Comparison of ENCODE assay signal across 24 cellular contexts in genomic region chr3:57015350-57015729, GRCh38. TPM values are rescaled to one million over a fixed set of nuclear protein-coding genes. Genes with fewer than 3 reads are reported as not detected.
DNase-seq lines count a peak whose midpoint lies in the region; ATAC-seq, FAIRE-seq and TF ChIP-seq lines count a peak whose summit lies in the region.
"Had no signal": no experiment of that assay in that cellular context is flagged by ENCODE, and none has a peak within 500 bp of the region (broad histone marks: within the 10 kb centered on the region; RNA-seq: fewer than 3 reads in every experiment).

No MANE protein-coding gene starts in this region.

- H3F3A ChIP-seq in DOHH2 (ENCODE audit: control insufficient read depth, insufficient read depth) = no peaks in the 10 kb centered on the region

- H3K79me2 ChIP-seq in DOHH2 (ENCODE audit: control insufficient read depth, low read length) = no peaks in the 10 kb centered on the region

- ATAC-seq in pancreas = no peak
- ATAC-seq: left colon, T-cell had no signal

- H3K4me2 ChIP-seq in DOHH2 (ENCODE audit: low read length) = no peak overlapping the region
- H3K4me2 ChIP-seq: neural progenitor cell had no signal

- no peak for TF ChIP-seq CTCF in DOHH2 (IDR thresholded peaks at IDR 0.05; ENCODE audit: low read depth, low read length, poor library complexity, severe bottlenecking)
- no peak for TF ChIP-seq CTCF in brain (conservative IDR thresholded peaks at IDR 0.05)
- no peak for TF ChIP-seq CTCF in pancreas (IDR thresholded peaks at IDR 0.05)
- TF ChIP-seq CTCF in GM10248 (IDR thresholded peaks at IDR 0.05; ENCODE audit: control extremely low read depth, extremely low read depth, low read depth, missing control alignments) = no peak

- no peaks in the 10 kb centered on the region for H3K9me2 ChIP-seq in DOHH2 (replicated peaks; ENCODE audit: control insufficient read depth, low read length)

- H3K27me3 Mint-ChIP-seq in brain = no peaks in the 10 kb centered on the region

- peaks cover 56% of the 10 kb centered on the region for H3K4me1 Mint-ChIP-seq in brain
- H3K4me1 Mint-ChIP-seq: activated CD4-positive, alpha-beta T cell treated with anti-CD3 and anti-CD28 coated beads, Interleukin-2, amount 10 ng/mL, durations not matched to agents 24 days and 14 days; T-cell had no signal

- H3K9ac ChIP-seq in NT2/D1 (ENCODE audit: insufficient read length, low read depth) = peak overlapping the region; percentile 17
- H3K9ac ChIP-seq: neural progenitor cell had no signal

- H3K4me3 ChIP-seq in DOHH2 (ENCODE audit: low read length) (no peak overlapping the region), NT2/D1 (ENCODE audit: insufficient read length, low read depth) (no peak overlapping the region), pancreas (no peak overlapping the region)
- H3K4me3 ChIP-seq: colonic mucosa, neural progenitor cell, vagina had no signal

- H3K4me1 ChIP-seq in DOHH2 (ENCODE audit: control insufficient read depth, low read length) (peaks cover 43% of the 10 kb centered on the region), NT2/D1 (ENCODE audit: insufficient read depth, insufficient read length) (peaks cover 6% of the 10 kb centered on the region), pancreas (no peaks in the 10 kb centered on the region)
- H3K4me1 ChIP-seq: colonic mucosa had no signal

- DNase-seq in NT2/D1 (ENCODE audit: low read depth, low spot score) (no peak), pancreas (no peak), GM10248 (ENCODE audit: extremely low spot score) (no peak), HPDE6-E6E7 (ENCODE audit: extremely low spot score) (no peak), retina (no peak), Ammon's horn (ENCODE audit: low spot score) (no peak)
- DNase-seq: activated CD4-positive, alpha-beta T cell treated with anti-CD3 and anti-CD28 coated beads, Interleukin-2, amount 10 ng/mL, durations not matched to agents 24 days and 14 days; activated naive CD8-positive, alpha-beta T cell treated with anti-CD3 and anti-CD28 coated beads, Interleukin-2, amount 10 ng/mL, durations not matched to agents 7 days and 5 days; brain microvascular endothelial cell; colonic mucosa; glutamatergic neuron; Kasumi-1; left colon; midbrain; NCI-H1092; NCI-H524 treated with DMSO at 0.1 percent for 48 hours; SHP77; stimulated activated CD4-positive, alpha-beta T cell treated with anti-CD3 and anti-CD28 coated beads, Interleukin-12 subunit alpha, Interleukin-12 subunit beta, amount 100 ng/mL, for 4 hours; T-cell had no signal

- POLR2A ChIA-PET in GM10248 (lab: Yijun Ruan, JAX) = no interaction called here

- H3K9me3 ChIP-seq in DOHH2 (ENCODE audit: control insufficient read depth, insufficient read depth, low read length) (no peaks in the 10 kb centered on the region), NT2/D1 (ENCODE audit: insufficient read depth, low read length) (peaks cover 20% of the 10 kb centered on the region; the same call in 1 of the 2 replicates), pancreas (no peaks in the 10 kb centered on the region)
- H3K9me3 ChIP-seq: colonic mucosa, vagina had no signal

- peaks cover 0 to 3% (median 0%) of the 10 kb centered on the region in 5 experiments for H3K9me3 Mint-ChIP-seq in brain
- H3K9me3 Mint-ChIP-seq: activated CD4-positive, alpha-beta T cell treated with anti-CD3 and anti-CD28 coated beads, Interleukin-2, amount 10 ng/mL, durations not matched to agents 24 days and 14 days; activated naive CD8-positive, alpha-beta T cell treated with anti-CD3 and anti-CD28 coated beads, Interleukin-2, amount 10 ng/mL, durations not matched to agents 7 days and 5 days; neural progenitor cell; T-cell had no signal

- FAIRE-seq in pancreas (lab: Jason Lieb, UNC) = no peak
- FAIRE-seq: TTC549 had no signal

- H3K27me3 ChIP-seq in DOHH2 (ENCODE audit: control insufficient read depth, low read length) (no peaks in the 10 kb centered on the region), NT2/D1 (ENCODE audit: insufficient read depth, insufficient read length) (no peaks in the 10 kb centered on the region), pancreas (no peaks in the 10 kb centered on the region)
- H3K27me3 ChIP-seq: brain microvascular endothelial cell, colonic mucosa, neural progenitor cell, vagina had no signal

- H3K36me3 Mint-ChIP-seq in brain = no peaks in the 10 kb centered on the region
- H3K36me3 Mint-ChIP-seq: activated naive CD8-positive, alpha-beta T cell treated with anti-CD3 and anti-CD28 coated beads, Interleukin-2, amount 10 ng/mL, durations not matched to agents 7 days and 5 days; neural progenitor cell; T-cell had no signal

- H3K27ac Mint-ChIP-seq in brain = peak overlapping the region; percentile 39 to 97 (median 88)
- H3K27ac Mint-ChIP-seq: activated CD4-positive, alpha-beta T cell treated with anti-CD3 and anti-CD28 coated beads, Interleukin-2, amount 10 ng/mL, durations not matched to agents 24 days and 14 days; T-cell had no signal

- H3K36me3 ChIP-seq in DOHH2 (ENCODE audit: control insufficient read depth, low read length) (no peaks in the 10 kb centered on the region), NT2/D1 (ENCODE audit: insufficient read depth, insufficient read length, low read length) (no peaks in the 10 kb centered on the region), pancreas (no peaks in the 10 kb centered on the region)
- H3K36me3 ChIP-seq: brain microvascular endothelial cell, colonic mucosa, neural progenitor cell, vagina had no signal

- no peaks in the 10 kb centered on the region for H4K20me1 ChIP-seq in DOHH2 (ENCODE audit: control insufficient read depth, insufficient read depth, low read depth, low read length)

- 89 to 93% methylated on average over 7 of the region's 7 CpGs for WGBS in pancreas, 2 donors

- H3K4me3 Mint-ChIP-seq in brain = no peak overlapping the region
- H3K4me3 Mint-ChIP-seq: activated CD4-positive, alpha-beta T cell treated with anti-CD3 and anti-CD28 coated beads, Interleukin-2, amount 10 ng/mL, durations not matched to agents 24 days and 14 days; activated naive CD8-positive, alpha-beta T cell treated with anti-CD3 and anti-CD28 coated beads, Interleukin-2, amount 10 ng/mL, durations not matched to agents 7 days and 5 days; T-cell had no signal

- CTCF ChIA-PET in GM10248 (lab: Yijun Ruan, JAX) = no interaction called here

- H3K27ac ChIP-seq in DOHH2 (ENCODE audit: low read depth, low read length) (peak overlapping the region; percentile 26; the same call in 1 of the 2 replicates), pancreas (peak overlapping the region in 3 of 4 donors; percentile 22 to 57 (median 52))
- H3K27ac ChIP-seq: brain microvascular endothelial cell, colonic mucosa, neural progenitor cell, vagina had no signal

- intact Hi-C loops in pancreas (cut with DNase I) = no loop called here

RNA-seq across cellular contexts. Expression of gene SPATA12, which starts 45.1 kb away (rescaled TPM):
- polyA plus RNA-seq in brain (ENCODE audit: insufficient read depth, low read depth, low replicate concordance) = not detected
- under 1 TPM in 2 of 6 donors, not detected in 4; 0.06 to 0.12 TPM for total RNA-seq in pancreas
- not detected for polyA plus RNA-seq in pancreas
- total RNA-seq: activated CD4-positive, alpha-beta T cell treated with anti-CD3 and anti-CD28 coated beads, Interleukin-2, amount 10 ng/mL, durations not matched to agents 24 days and 14 days; activated naive CD8-positive, alpha-beta T cell treated with anti-CD3 and anti-CD28 coated beads, Interleukin-2, amount 10 ng/mL, durations not matched to agents 7 days and 5 days; left colon; T-cell; vagina had no signal
